8 cellular contexts compared by ENCODE assay signal in genomic region chr7:36037121-36037662, GRCh38.
DNase-seq lines count a peak whose midpoint lies in the region; ATAC-seq and TF ChIP-seq lines count a peak whose summit lies in the region.

No MANE protein-coding gene starts in this region.

- H3K27me3 ChIP-seq in H9 (ENCODE audit: insufficient read depth, low read length), result no peaks in the 10 kb centered on the region
- no peaks in the 10 kb centered on the region for H3K27me3 ChIP-seq in skeletal muscle tissue (ENCODE audit: control insufficient read depth in 3 of 3, insufficient read depth in 3 of 3, low read length in 3 of 3)

- H3K4me3 Mint-ChIP-seq in H9, result no peak overlapping the region

- no peaks in the 10 kb centered on the region for H3K36me3 ChIP-seq in skeletal muscle tissue (ENCODE audit: control insufficient read depth in 3 of 3, insufficient read depth in 3 of 3, low read length in 3 of 3)

- no peak overlapping the region for H2BK12ac ChIP-seq in H9 (ENCODE audit: insufficient read length, low read depth, low read length)

- peaks cover 14% of the 10 kb centered on the region for H3K27me3 Mint-ChIP-seq in H9 (ENCODE audit: low read depth)

- H3K23me2 ChIP-seq in H9 (ENCODE audit: insufficient read length, low read depth, low read length, poor library complexity, severe bottlenecking), result no peaks in the 10 kb centered on the region

- no peaks in the 10 kb centered on the region for H4K20me1 ChIP-seq in H9 (ENCODE audit: control insufficient read depth, insufficient read depth, insufficient read length)

- DNase-seq in H9 (no peak), left cardiac atrium (peak; percentile 63), activated gamma-delta T cell treated with Interleukin-2 at 50 U/mL for 16 hours (no peak)
- DNase-seq in stimulated activated CD4-positive, alpha-beta T cell treated with anti-CD3 and anti-CD28 coated beads, Interleukin-4, amount 100 ng/mL, for 1 hour, result no peak

- H3K56ac ChIP-seq in H9 (ENCODE audit: insufficient read length, low read depth, low read length), result no peak overlapping the region

- no peak overlapping the region for H2BK15ac ChIP-seq in H9 (ENCODE audit: low read depth, low read length)

- no peak overlapping the region for H3T11ph ChIP-seq in H9 (ENCODE audit: low read length)

- H3K9ac ChIP-seq in H9 (ENCODE audit: extremely low read depth, insufficient read length, low read length), result no peak overlapping the region
- H3K9ac ChIP-seq in skeletal muscle tissue (ENCODE audit: low read depth in 1 of 3, low read length in 3 of 3), result peak overlapping the region in 2 of 3 donors; percentile 45 to 66

- no peak overlapping the region for H3K4ac ChIP-seq in H9 (ENCODE audit: low read depth, low read length)

- no peak overlapping the region for H2AFZ ChIP-seq in H9 (ENCODE audit: low read length)

- H4K8ac ChIP-seq in H9 (replicated peaks; ENCODE audit: insufficient read length, low read depth, low read length), result no peak overlapping the region

- H3K36me3 Mint-ChIP-seq in H9 (ENCODE audit: insufficient read depth in 1 of 3, low read depth in 3 of 3), result no peaks in the 10 kb centered on the region; a peak in 2 of 7 replicates

- H3K4me3 ChIP-seq in skeletal muscle tissue (ENCODE audit: low read length in 3 of 3), result peak overlapping the region in 1 of 3 donors; percentile 29

- H3K9me3 ChIP-seq in H9 (ENCODE audit: control insufficient read depth, low read depth, low read length) (no peaks in the 10 kb centered on the region), skeletal muscle tissue (ENCODE audit: control insufficient read depth in 3 of 3, low read length in 3 of 3) (no peaks in the 10 kb centered on the region)

- H3K4me1 ChIP-seq in H9 (ENCODE audit: insufficient read depth, low read length) (no peaks in the 10 kb centered on the region), skeletal muscle tissue (ENCODE audit: control insufficient read depth in 3 of 3, insufficient read depth in 3 of 3, low read length in 3 of 3) (peaks cover 22 to 34% (median 30%) of the 10 kb centered on the region in 3 donors)

- no peak overlapping the region for H4K91ac ChIP-seq in H9 (ENCODE audit: insufficient read length, low read depth, low read length)

- no peak overlapping the region for H2BK120ac ChIP-seq in H9 (ENCODE audit: low read depth, low read length, poor library complexity, severe bottlenecking)

- H2BK20ac ChIP-seq in H9 (ENCODE audit: low read depth, low read length, poor library complexity, severe bottlenecking), result no peak overlapping the region

- no peak overlapping the region for H3K18ac ChIP-seq in H9 (ENCODE audit: insufficient read length, low read depth, low read length)

- no peak for TF ChIP-seq CTCF in H9 (conservative IDR thresholded peaks at IDR 0.05)
- TF ChIP-seq CTCF in VCaP (conservative IDR thresholded peaks at IDR 0.05), result no peak

- no peak overlapping the region for H2BK5ac ChIP-seq in H9 (ENCODE audit: insufficient read length, low read length)

- intact Hi-C loops in left cardiac atrium (cut with DNase I), result loop anchor here in 1 of 2 donors (10.0 kb wide), 1 partner anchor 118 kb away; the partner anchor contains the start of gene EEPD1

- peaks cover 14 to 17% of the 10 kb centered on the region in 2 experiments for H3K4me1 Mint-ChIP-seq in H9

- H3K27ac ChIP-seq in H9 (ENCODE audit: insufficient read length, low read depth, low read length) (no peak overlapping the region), VCaP (peak overlapping the region; percentile 99), skeletal muscle tissue (ENCODE audit: low read depth, low read length) (peak overlapping the region; percentile 65)

- no peak overlapping the region for H3K4me2 ChIP-seq in H9 (ENCODE audit: insufficient read depth, insufficient read length, low read length)

- H3K79me2 ChIP-seq in H9 (ENCODE audit: insufficient read depth, low read length), result no peaks in the 10 kb centered on the region

- no CpG with 5 or more reads among the region's 11 CpGs for whole genome bisulfite sequencing in H9 (ENCODE audit: extremely low coverage, insufficient read length, low lambda C conversion rate)

- H3K9me3 Mint-ChIP-seq in H9, result no peaks in the 10 kb centered on the region; a peak in 1 of 5 replicates

- no peak overlapping the region for H4K5ac ChIP-seq in H9 (ENCODE audit: insufficient read length, low read depth, low read length)

- H3K14ac ChIP-seq in H9 (ENCODE audit: insufficient read depth, low read length), result 0 out of 2 replicates have a peak overlapping the region, but pooled peaks have one; percentile 40

- H2AK5ac ChIP-seq in H9 (ENCODE audit: insufficient read length, low read length), result no peak overlapping the region

- no peak overlapping the region for H3K23ac ChIP-seq in H9 (ENCODE audit: insufficient read length, low read depth, low read length)

- ATAC-seq in left cardiac atrium (peak; percentile 70 to 73), GM18873 (IDR thresholded peaks at IDR 0.05; ENCODE audit: low FRiP score, unreplicated experiment) (no peak), HG03280 (IDR thresholded peaks at IDR 0.05; ENCODE audit: unreplicated experiment) (no peak)

- H3K79me1 ChIP-seq in H9 (ENCODE audit: insufficient read depth, low read depth, low read length, poor library complexity, severe bottlenecking), result no peaks in the 10 kb centered on the region

- H3K27ac Mint-ChIP-seq in H9, result no peak overlapping the region

Comparison
In these comparisons a context has a peak if more than half of its experiments do, and no peak if none do; other contexts are left out.
1. ATAC-seq: peak in left cardiac atrium (2 of 2); none in GM18873 (single experiment) and HG03280 (single experiment).